Comparison of ENCODE assay signal across 8 cellular contexts in the genomic region with DNA sequence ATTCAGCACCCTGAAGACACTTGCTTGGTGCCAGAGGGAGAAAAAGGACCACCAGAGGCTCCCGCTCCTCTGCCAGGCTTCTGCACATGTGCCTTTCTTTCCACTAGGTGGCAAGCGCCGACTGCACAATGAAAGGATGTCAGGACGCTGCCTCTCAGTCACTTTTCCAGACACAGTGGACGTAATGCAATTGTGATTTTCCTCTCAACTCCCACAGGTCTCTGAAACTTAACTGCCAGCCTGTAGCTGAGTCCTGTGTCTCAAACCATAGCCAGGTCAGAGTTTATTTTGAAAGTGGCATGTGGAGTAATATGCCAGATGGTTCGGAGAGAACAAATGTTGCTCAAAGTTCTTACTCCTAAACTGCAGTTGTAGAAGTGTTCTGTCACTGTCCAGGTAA.
DNase-seq lines count a peak whose midpoint lies in the region; ATAC-seq and TF ChIP-seq lines count a peak whose summit lies in the region.

No MANE protein-coding gene starts in this region.

- no peaks in the 10 kb centered on the region for H4K20me1 ChIP-seq in PC-9 (ENCODE audit: insufficient read depth)

- no peak overlapping the region for H2AK5ac ChIP-seq in mesenchymal stem cell (ENCODE audit: low read length, severe bottlenecking)

- DNase-seq in AG08395 (ENCODE audit: low spot score), result peak; percentile 84
- DNase-seq in HEK293T (ENCODE audit: extremely low spot score), result peak; percentile 84
- DNase-seq in PC-9, result peak; percentile 36 to 69
- peak; percentile 72 for DNase-seq in endothelial cell (ENCODE audit: low spot score)
- peak; percentile 81 for DNase-seq in mesenchymal stem cell
- DNase-seq in activated T-cell treated with anti-CD3 and anti-CD28 coated beads, Interleukin-2, amount 50 U/mL, for 1 hour, result no peak
- DNase-seq in activated CD4-positive, alpha-beta T cell treated with anti-CD3 and anti-CD28 coated beads, Interleukin-2, amount 10 ng/mL, durations not matched to agents 7 days and 5 days, result no peak

- H3K4me1 ChIP-seq in PC-9 (replicated peaks; ENCODE audit: insufficient read depth) (no peaks in the 10 kb centered on the region), mesenchymal stem cell (ENCODE audit: control insufficient read depth, insufficient read depth, low read depth, low read length) (no peaks in the 10 kb centered on the region)

- no peak overlapping the region for H3K27ac ChIP-seq in PC-9
- H3K27ac ChIP-seq in mesenchymal stem cell (ENCODE audit: low read length, poor library complexity, severe bottlenecking), result no peak overlapping the region

- no peak overlapping the region for H3K4me3 Mint-ChIP-seq in endothelial cell (ENCODE audit: unreplicated experiment)
- H3K4me3 Mint-ChIP-seq in activated CD4-positive, alpha-beta T cell treated with anti-CD3 and anti-CD28 coated beads, Interleukin-2, amount 10 ng/mL, durations not matched to agents 7 days and 5 days, result no peak overlapping the region

- H2AFZ ChIP-seq in PC-9 (no peak overlapping the region), mesenchymal stem cell (ENCODE audit: low read depth, low read length) (no peak overlapping the region)

- no peaks in the 10 kb centered on the region for H3F3A ChIP-seq in PC-9 (ENCODE audit: insufficient read depth, low read depth)

- no peak overlapping the region for H4K8ac ChIP-seq in mesenchymal stem cell (ENCODE audit: low read length)

- no peak overlapping the region for H2BK5ac ChIP-seq in mesenchymal stem cell (ENCODE audit: low read depth, low read length, poor library complexity, severe bottlenecking)

- no peak overlapping the region for H3K14ac ChIP-seq in mesenchymal stem cell (ENCODE audit: low read length in 2 of 2)

- H3K27me3 ChIP-seq in PC-9 (ENCODE audit: insufficient read depth, low read depth) (no peaks in the 10 kb centered on the region), mesenchymal stem cell (ENCODE audit: control insufficient read depth in 1 of 2, insufficient read depth in 1 of 2, low read length in 2 of 2) (peaks cover 3 to 5% of the 10 kb centered on the region in 2 experiments)

- peaks cover 10% of the 10 kb centered on the region for H3K36me3 Mint-ChIP-seq in endothelial cell (ENCODE audit: low read depth, unreplicated experiment)
- H3K36me3 Mint-ChIP-seq in activated CD4-positive, alpha-beta T cell treated with anti-CD3 and anti-CD28 coated beads, Interleukin-2, amount 10 ng/mL, durations not matched to agents 7 days and 5 days (ENCODE audit: low read depth), result peaks cover 21% of the 10 kb centered on the region

- H2BK120ac ChIP-seq in mesenchymal stem cell (ENCODE audit: low read depth, low read length), result no peak overlapping the region

- no peak overlapping the region for H3K4me3 ChIP-seq in PC-9
- H3K4me3 ChIP-seq in mesenchymal stem cell (ENCODE audit: insufficient read depth in 1 of 2, low read depth in 1 of 2, low read length in 2 of 2), result no peak overlapping the region

- H3K79me1 ChIP-seq in mesenchymal stem cell (replicated peaks; ENCODE audit: low read length, poor library complexity, severe bottlenecking), result no peaks in the 10 kb centered on the region

- peak; percentile 79 for TF ChIP-seq CTCF in PC-9 (conservative IDR thresholded peaks at IDR 0.05)
- peak; percentile 71 for TF ChIP-seq CTCF in endothelial cell (IDR thresholded peaks at IDR 0.05; ENCODE audit: unreplicated experiment)

- POLR2A ChIA-PET in HEK293T (lab: Yijun Ruan, JAX) (no interaction called here), PC-9 (lab: Charles Lee; ENCODE audit: unreplicated experiment) (no interaction called here)
- POLR2A ChIA-PET in activated CD4-positive, alpha-beta T cell treated with anti-CD3 and anti-CD28 coated beads, Interleukin-2, amount 10 ng/mL, durations not matched to agents 7 days and 5 days (lab: Charles Lee), result no interaction called here

- WGBS in mesenchymal stem cell, result 28% methylated on average over 6 of the region's 6 CpGs

- no peaks in the 10 kb centered on the region for H3K9me3 Mint-ChIP-seq in endothelial cell (ENCODE audit: unreplicated experiment)
- H3K9me3 Mint-ChIP-seq in activated CD4-positive, alpha-beta T cell treated with anti-CD3 and anti-CD28 coated beads, Interleukin-2, amount 10 ng/mL, durations not matched to agents 7 days and 5 days, result no peaks in the 10 kb centered on the region

- no peak for ATAC-seq in GM18519 (IDR thresholded peaks at IDR 0.05; ENCODE audit: low FRiP score, unreplicated experiment)

- H3K27me3 Mint-ChIP-seq in endothelial cell (ENCODE audit: unreplicated experiment), result peaks cover 5% of the 10 kb centered on the region
- no peaks in the 10 kb centered on the region for H3K27me3 Mint-ChIP-seq in activated CD4-positive, alpha-beta T cell treated with anti-CD3 and anti-CD28 coated beads, Interleukin-2, amount 10 ng/mL, durations not matched to agents 7 days and 5 days

- no peak overlapping the region for H4K91ac ChIP-seq in mesenchymal stem cell (ENCODE audit: low read length)

- H3K9ac ChIP-seq in mesenchymal stem cell (ENCODE audit: low read length), result no peak overlapping the region

- no peak overlapping the region for H3K18ac ChIP-seq in mesenchymal stem cell (ENCODE audit: low read depth in 1 of 2, low read length in 2 of 2)

- H3K9me2 ChIP-seq in PC-9 (ENCODE audit: insufficient read depth), result no peaks in the 10 kb centered on the region

- H3K9me3 ChIP-seq in PC-9 (ENCODE audit: insufficient read depth, low read depth), result no peaks in the 10 kb centered on the region
- no peaks in the 10 kb centered on the region for H3K9me3 ChIP-seq in mesenchymal stem cell (ENCODE audit: control insufficient read depth, low read length)

- H3K36me3 ChIP-seq in PC-9 (ENCODE audit: low read depth), result no peaks in the 10 kb centered on the region
- no peaks in the 10 kb centered on the region for H3K36me3 ChIP-seq in mesenchymal stem cell (ENCODE audit: control insufficient read depth in 1 of 2, insufficient read depth in 2 of 2, low read depth in 1 of 2, low read length in 2 of 2)

- H3K27ac Mint-ChIP-seq in endothelial cell (ENCODE audit: unreplicated experiment), result peak overlapping the region; percentile 95
- H3K27ac Mint-ChIP-seq in activated CD4-positive, alpha-beta T cell treated with anti-CD3 and anti-CD28 coated beads, Interleukin-2, amount 10 ng/mL, durations not matched to agents 7 days and 5 days, result no peak overlapping the region

- no peak overlapping the region for H3K23ac ChIP-seq in mesenchymal stem cell (ENCODE audit: low read length in 2 of 2)

- H3K4me2 ChIP-seq in PC-9 (no peak overlapping the region), mesenchymal stem cell (ENCODE audit: low read length, poor library complexity, severe bottlenecking) (no peak overlapping the region)

- no TSS peak for BruUV-seq in PC-9 (replicated peaks; lab: Mats Ljungman, UMichigan)

- no peak overlapping the region for H3K4ac ChIP-seq in mesenchymal stem cell (ENCODE audit: low read depth in 1 of 2, low read length in 2 of 2)

- H3K79me2 ChIP-seq in PC-9 (ENCODE audit: low read depth), result no peaks in the 10 kb centered on the region

- no peak overlapping the region for H2BK12ac ChIP-seq in mesenchymal stem cell (ENCODE audit: low read length in 2 of 2)

- CTCF ChIA-PET in HEK293T (lab: Yijun Ruan, JAX) (interaction anchor here (1.2 kb wide), 1 partner anchor 28 kb away, joined by 3 read pairs; no protein-coding TSS in a partner anchor), PC-9 (lab: Charles Lee) (no interaction called here)
- CTCF ChIA-PET in activated CD4-positive, alpha-beta T cell treated with anti-CD3 and anti-CD28 coated beads, Interleukin-2, amount 10 ng/mL, durations not matched to agents 7 days and 5 days (lab: Charles Lee), result interaction anchor here (0.6 kb wide), 1 partner anchor 601 kb away, joined by 4 read pairs; no protein-coding TSS in a partner anchor

- no peak overlapping the region for H2BK15ac ChIP-seq in mesenchymal stem cell (ENCODE audit: low read depth, poor library complexity, severe bottlenecking)

- H3K4me1 Mint-ChIP-seq in endothelial cell (ENCODE audit: unreplicated experiment), result peaks cover 23% of the 10 kb centered on the region
- no peaks in the 10 kb centered on the region for H3K4me1 Mint-ChIP-seq in activated CD4-positive, alpha-beta T cell treated with anti-CD3 and anti-CD28 coated beads, Interleukin-2, amount 10 ng/mL, durations not matched to agents 7 days and 5 days

- intact Hi-C loops in PC-9 (cut with micrococcal nuclease; ENCODE audit: unreplicated experiment), result loop anchor here (1.0 to 2.0 kb wide), 4 partner anchors 55 to 568 kb away; a partner anchor contains a TSS

TF ChIP-seq in HEK293T, 16 proteins besides CTCF, POLR2A, EP300 and RAD21:
- TF ChIP-seq LEF1 (IDR thresholded peaks at IDR 0.05; ENCODE audit: borderline replicate concordance) (no peak), FOXK2 (IDR thresholded peaks at IDR 0.05) (no peak), L3MBTL2 (conservative IDR thresholded peaks at IDR 0.05) (no peak), FOXA1 (IDR thresholded peaks at IDR 0.05) (no peak), ELF4 (IDR thresholded peaks at IDR 0.05) (no peak), BHLHE40 (IDR thresholded peaks at IDR 0.05; ENCODE audit: borderline replicate concordance) (no peak), NFRKB (IDR thresholded peaks at IDR 0.05) (no peak), SP1 (IDR thresholded peaks at IDR 0.05) (no peak), FOXM1 (IDR thresholded peaks at IDR 0.05; ENCODE audit: borderline replicate concordance) (no peak), ARNT (IDR thresholded peaks at IDR 0.05) (no peak), ZNF384 (IDR thresholded peaks at IDR 0.05) (no peak), SUZ12 (IDR thresholded peaks at IDR 0.05) (no peak), CTBP1 (IDR thresholded peaks at IDR 0.05; ENCODE audit: borderline replicate concordance) (no peak), TARDBP (IDR thresholded peaks at IDR 0.05) (no peak), HDGF (IDR thresholded peaks at IDR 0.05; ENCODE audit: borderline replicate concordance) (no peak)
- TF ChIP-seq, protein P1, sequence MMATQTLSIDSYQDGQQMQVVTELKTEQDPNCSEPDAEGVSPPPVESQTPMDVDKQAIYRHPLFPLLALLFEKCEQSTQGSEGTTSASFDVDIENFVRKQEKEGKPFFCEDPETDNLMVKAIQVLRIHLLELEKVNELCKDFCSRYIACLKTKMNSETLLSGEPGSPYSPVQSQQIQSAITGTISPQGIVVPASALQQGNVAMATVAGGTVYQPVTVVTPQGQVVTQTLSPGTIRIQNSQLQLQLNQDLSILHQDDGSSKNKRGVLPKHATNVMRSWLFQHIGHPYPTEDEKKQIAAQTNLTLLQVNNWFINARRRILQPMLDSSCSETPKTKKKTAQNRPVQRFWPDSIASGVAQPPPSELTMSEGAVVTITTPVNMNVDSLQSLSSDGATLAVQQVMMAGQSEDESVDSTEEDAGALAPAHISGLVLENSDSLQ (IDR thresholded peaks at IDR 0.05), result no peak

Comparison
In these comparisons a context has a peak if more than half of its experiments do, and no peak if none do; other contexts are left out.
1. DNase-seq: peak in AG08395 (single experiment), HEK293T (single experiment), PC-9 (2 of 2), endothelial cell (single experiment) and mesenchymal stem cell (single experiment); none in activated T-cell treated with anti-CD3 and anti-CD28 coated beads, Interleukin-2, amount 50 U/mL, for 1 hour (single experiment) and activated CD4-positive, alpha-beta T cell treated with anti-CD3 and anti-CD28 coated beads, Interleukin-2, amount 10 ng/mL, durations not matched to agents 7 days and 5 days (single experiment).